In the genomic region with DNA sequence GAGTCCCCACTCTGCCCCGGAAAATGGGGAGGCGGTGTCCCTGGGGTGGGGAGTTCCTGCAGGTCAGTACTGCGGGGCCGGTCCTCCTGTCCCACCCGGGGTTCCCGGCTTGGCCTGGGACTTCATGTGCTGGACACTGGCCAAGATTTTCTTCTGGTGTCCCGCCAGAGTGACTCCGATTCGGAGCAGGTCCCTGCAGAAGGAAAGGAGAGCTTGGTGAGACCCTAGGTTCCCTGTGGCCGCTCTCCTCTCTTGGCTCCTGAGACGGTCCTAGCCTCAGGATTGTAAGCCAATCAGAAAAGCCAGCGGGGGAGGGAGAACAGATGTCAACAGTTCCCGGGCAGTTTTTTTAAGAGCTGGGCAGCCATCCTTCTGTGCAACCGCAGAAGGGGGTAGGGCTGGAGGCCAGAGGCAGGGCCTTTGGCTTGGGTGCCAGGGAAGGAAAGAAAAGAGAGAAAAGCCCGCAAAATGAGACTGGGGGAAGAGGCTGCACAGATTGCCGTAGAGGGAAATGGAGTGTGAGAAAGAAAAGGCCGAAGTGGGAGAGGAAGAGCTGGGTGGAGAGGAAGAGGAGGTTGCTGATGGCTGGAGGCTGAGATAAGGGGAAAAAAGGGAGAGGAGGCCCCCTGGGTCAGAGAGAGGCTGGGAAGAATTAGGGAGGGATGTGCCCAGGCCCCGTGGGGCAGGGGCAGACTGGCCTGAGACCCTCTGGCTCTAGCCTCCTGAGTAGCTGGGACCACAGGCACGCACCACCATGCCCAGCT, we compare ENCODE assay signal across 7 cellular contexts.
DNase-seq lines count a peak whose midpoint lies in the region; ATAC-seq lines count a peak whose summit lies in the region.

No MANE protein-coding gene starts in this region.

- peak; percentile 96 for ATAC-seq in GM19467 (IDR thresholded peaks at IDR 0.05; ENCODE audit: unreplicated experiment)
- peak; percentile 74 for ATAC-seq in HG03469 (IDR thresholded peaks at IDR 0.05; ENCODE audit: unreplicated experiment)

- DNase-seq in GDM1 (lab: John Stamatoyannopoulos, UW): peak; percentile 72
- DNase-seq in NCI-H82 treated with DMSO at 0.1 percent for 48 hours (lab: John Stamatoyannopoulos, UW; ENCODE audit: unreplicated experiment): peak; percentile 82
- DNase-seq in astrocyte of the hippocampus (ENCODE audit: low read depth, low spot score): peak; percentile 97
- DNase-seq in hippocampal formation (lab: John Stamatoyannopoulos, UW): peak; percentile 62 to 63
- DNase-seq in skeletal muscle cell (ENCODE audit: low read depth): peak; percentile 62

- no peak overlapping the region for H3K4me3 ChIP-seq in skeletal muscle cell (ENCODE audit: low read depth, low read length)
